ENCODE assay signal across 25 cellular contexts in genomic region chr4:37421614-37422013, GRCh38.
"Had no signal": no experiment of that assay in that cellular context is flagged by ENCODE, and none has a peak within 500 bp of the region (broad histone marks: within the 10 kb centered on the region; RNA-seq: fewer than 3 reads in every experiment).

No MANE protein-coding gene starts in this region.

- FAIRE-seq: endothelial cell of umbilical vein had no signal

- DNase-seq: colonic mucosa; effector CD8-positive, alpha-beta T cell; foreskin keratinocyte; heart left ventricle; hippocampal formation; islet precursor cell; kidney glomerular epithelial cell; left ventricle myocardium superior; lower lobe of right lung; sigmoid colon; stimulated activated CD4-positive, alpha-beta T cell treated with anti-CD3 and anti-CD28 coated beads, Interleukin-2, amount 100 ng/mL, for 24 hours; stimulated activated CD4-positive, alpha-beta T cell treated with anti-CD3 and anti-CD28 coated beads, Interleukin-4, amount 100 ng/mL, for 24 hours; stimulated activated naive CD4-positive, alpha-beta T cell treated with Interleukin-2 at 50 U/mL for 16 hours; substantia nigra; testis; tibial artery; upper lobe of left lung; uterus had no signal

- ATAC-seq: foreskin keratinocyte; gastroesophageal sphincter; heart left ventricle; left ventricle myocardium superior; lower lobe of right lung; natural killer cell treated with Interleukin-12 subunit alpha and Interleukin-12 subunit beta and Interleukin-15 and Interleukin-18, amount 100 ng/mL, for 72 hours; stimulated activated effector memory CD8-positive, alpha-beta T cell treated with anti-CD3 and anti-CD28 coated beads, Interleukin-12 subunit alpha, Interleukin-12 subunit beta, amount 100 ng/mL, for 72 hours had no signal

- H3K9me3 ChIP-seq: colonic mucosa, esophagus muscularis mucosa, lower lobe of right lung, prostate gland, right atrium auricular region, sigmoid colon, testis, tibial artery, upper lobe of left lung, uterus had no signal

- H3K27ac ChIP-seq: colonic mucosa, esophagus muscularis mucosa, foreskin keratinocyte, gastroesophageal sphincter, heart left ventricle, lower lobe of right lung, prostate gland, right atrium auricular region, sigmoid colon, testis, tibial artery, upper lobe of left lung, uterus had no signal

- H3K36me3 ChIP-seq: colonic mucosa, esophagus muscularis mucosa, gastroesophageal sphincter, heart left ventricle, lower lobe of right lung, prostate gland, right atrium auricular region, sigmoid colon, tibial artery, upper lobe of left lung, uterus had no signal

- H3K4me3 ChIP-seq: colonic mucosa, esophagus muscularis mucosa, gastroesophageal sphincter, heart left ventricle, lower lobe of right lung, prostate gland, right atrium auricular region, sigmoid colon, testis, tibial artery, upper lobe of left lung, uterus had no signal

- H3K27me3 ChIP-seq: colonic mucosa, right atrium auricular region, sigmoid colon, testis, tibial artery, upper lobe of left lung, uterus had no signal

- H3K4me1 ChIP-seq: colonic mucosa, esophagus muscularis mucosa, foreskin keratinocyte, gastroesophageal sphincter, heart left ventricle, lower lobe of right lung, prostate gland, right atrium auricular region, sigmoid colon, testis, tibial artery, upper lobe of left lung, uterus had no signal
